ENCODE assay signal across 8 cellular contexts in genomic region chr10:124741281-124741921, GRCh38. TPM values are rescaled to one million over a fixed set of nuclear protein-coding genes. Genes with fewer than 3 reads are reported as not detected.
DNase-seq lines count a peak whose midpoint lies in the region; ATAC-seq and TF ChIP-seq lines count a peak whose summit lies in the region.

No MANE protein-coding gene starts in this region.

- ATAC-seq in GM21576 (IDR thresholded peaks at IDR 0.05; ENCODE audit: unreplicated experiment) (peak; percentile 47), SK-N-SH treated with all-trans-retinoic acid at 6 μM for 48 hours (peak; percentile 74), Right ventricle myocardium inferior (peak; percentile 72)
- ATAC-seq in activated naive CD8-positive, alpha-beta T cell treated with anti-CD3 and anti-CD28 coated beads, Interleukin-2, amount 50 U/mL, for 24 hours: peak; percentile 65

- intact Hi-C loops in Right ventricle myocardium inferior (cut with DNase I) (loop anchor here (2.0 to 5.0 kb wide), 3 partner anchors 39 to 94 kb away; no protein-coding TSS in a partner anchor), uterus (cut with DNase I; ENCODE audit: low total_unique reads) (loop anchor here (5.0 kb wide), 1 partner anchor 209 kb away; no protein-coding TSS in a partner anchor)

- peaks cover 6% of the 10 kb centered on the region for H3K27me3 Mint-ChIP-seq in activated naive CD8-positive, alpha-beta T cell treated with anti-CD3 and anti-CD28 coated beads, Interleukin-2, amount 50 U/mL, for 24 hours

- H3K4me1 Mint-ChIP-seq in activated naive CD8-positive, alpha-beta T cell treated with anti-CD3 and anti-CD28 coated beads, Interleukin-2, amount 50 U/mL, for 24 hours: peaks cover 71% of the 10 kb centered on the region

- TF ChIP-seq CTCF in uterus (IDR thresholded peaks at IDR 0.05): peak; percentile 86 to 97 (median 90)

- H3K9me3 Mint-ChIP-seq in activated naive CD8-positive, alpha-beta T cell treated with anti-CD3 and anti-CD28 coated beads, Interleukin-2, amount 50 U/mL, for 24 hours: no peaks in the 10 kb centered on the region

- H3K36me3 ChIP-seq in uterus: no peaks in the 10 kb centered on the region

- peak overlapping the region; percentile 83 for H3K27ac Mint-ChIP-seq in activated naive CD8-positive, alpha-beta T cell treated with anti-CD3 and anti-CD28 coated beads, Interleukin-2, amount 50 U/mL, for 24 hours

- H3K9me3 ChIP-seq in uterus: no peaks in the 10 kb centered on the region

- peak overlapping the region in 1 of 2 donors; percentile 4 for H3K4me3 ChIP-seq in uterus

- H3K27me3 ChIP-seq in uterus: no peaks in the 10 kb centered on the region

- H3K27ac ChIP-seq in uterus: peak overlapping the region; percentile 88 to 92

- no peaks in the 10 kb centered on the region for H3K36me3 Mint-ChIP-seq in activated naive CD8-positive, alpha-beta T cell treated with anti-CD3 and anti-CD28 coated beads, Interleukin-2, amount 50 U/mL, for 24 hours (ENCODE audit: low read depth)

- DNase-seq in DMS79 (lab: John Stamatoyannopoulos, UW): peak; percentile 51
- peak; percentile 90 to 93 for DNase-seq in Kasumi-1 (lab: John Stamatoyannopoulos, UW)
- peak; percentile 81 for DNase-seq in activated naive CD8-positive, alpha-beta T cell treated with anti-CD3 and anti-CD28 coated beads, Interleukin-2, amount 50 U/mL, for 24 hours
- peak; percentile 90 for DNase-seq in Right ventricle myocardium inferior (ENCODE audit: missing footprints)
- DNase-seq in pons (ENCODE audit: low spot score): peak; percentile 96
- peak; percentile 89 to 91 for DNase-seq in uterus

- H3K4me3 Mint-ChIP-seq in activated naive CD8-positive, alpha-beta T cell treated with anti-CD3 and anti-CD28 coated beads, Interleukin-2, amount 50 U/mL, for 24 hours: peak overlapping the region; percentile 65

- TF ChIP-seq POLR2A in uterus (IDR thresholded peaks at IDR 0.05): peak; percentile 24 to 30

- peaks cover 16 to 35% of the 10 kb centered on the region in 2 donors for H3K4me1 ChIP-seq in uterus

TF ChIP-seq in SK-N-SH treated with all-trans-retinoic acid at 6 μM for 48 hours, 23 proteins besides CTCF, POLR2A, EP300 and RAD21:
- no peak for TF ChIP-seq ZFP30 (CRISPR knock-in tag; IDR thresholded peaks at IDR 0.05)
- no peak for TF ChIP-seq CREB5 (CRISPR knock-in tag; IDR thresholded peaks at IDR 0.05; ENCODE audit: low read depth)
- TF ChIP-seq PPARA (CRISPR knock-in tag; IDR thresholded peaks at IDR 0.05; ENCODE audit: borderline replicate concordance): no peak
- no peak for TF ChIP-seq ZC3H10 (CRISPR knock-in tag; IDR thresholded peaks at IDR 0.05)
- TF ChIP-seq OSR1 (CRISPR knock-in tag; IDR thresholded peaks at IDR 0.05): no peak
- no peak for TF ChIP-seq GLIS3 (CRISPR knock-in tag; IDR thresholded peaks at IDR 0.05)
- TF ChIP-seq ISL1 (CRISPR knock-in tag; IDR thresholded peaks at IDR 0.05): no peak
- TF ChIP-seq BACH2 (CRISPR knock-in tag; IDR thresholded peaks at IDR 0.05; ENCODE audit: borderline replicate concordance): no peak
- TF ChIP-seq POU6F1 (CRISPR knock-in tag; IDR thresholded peaks at IDR 0.05; ENCODE audit: borderline replicate concordance, low read depth): no peak
- TF ChIP-seq PATZ1 (CRISPR knock-in tag; IDR thresholded peaks at IDR 0.05; ENCODE audit: borderline replicate concordance): no peak
- TF ChIP-seq TSHZ2 (CRISPR knock-in tag; IDR thresholded peaks at IDR 0.05): no peak
- TF ChIP-seq TCF4 (CRISPR knock-in tag; IDR thresholded peaks at IDR 0.05; ENCODE audit: borderline replicate concordance): no peak
- TF ChIP-seq ZNF8 (CRISPR knock-in tag; IDR thresholded peaks at IDR 0.05): no peak
- no peak for TF ChIP-seq RARB (CRISPR knock-in tag; IDR thresholded peaks at IDR 0.05)
- TF ChIP-seq TOX (CRISPR knock-in tag; IDR thresholded peaks at IDR 0.05; ENCODE audit: borderline replicate concordance): no peak
- no peak for TF ChIP-seq ZNF70 (CRISPR knock-in tag; IDR thresholded peaks at IDR 0.05)
- TF ChIP-seq ZNF565 (CRISPR knock-in tag; conservative IDR thresholded peaks at IDR 0.05; ENCODE audit: low read depth): no peak
- TF ChIP-seq SNAI2 (CRISPR knock-in tag; IDR thresholded peaks at IDR 0.05): no peak
TF ChIP-seq in SK-N-SH treated with all-trans-retinoic acid at 6 μM for 48 hours: peak in this region for 0.

RNA-seq across cellular contexts. Expression of gene FAM53B, which starts 2.8 kb away (rescaled TPM):
- total RNA-seq in Right ventricle myocardium inferior (41.2 TPM), uterus (10 to 100 TPM; 10.9 to 94.3 (median 67.8) TPM)

RNA-seq across cellular contexts. Expression of gene EEF1AKMT2, which starts 50.3 kb away (rescaled TPM):
- 11.4 TPM for total RNA-seq in Right ventricle myocardium inferior
- total RNA-seq in uterus: 10 to 100 TPM; 17.9 to 60.6 (median 40.7) TPM
